15 cellular contexts compared by ENCODE assay signal in the genomic region with DNA sequence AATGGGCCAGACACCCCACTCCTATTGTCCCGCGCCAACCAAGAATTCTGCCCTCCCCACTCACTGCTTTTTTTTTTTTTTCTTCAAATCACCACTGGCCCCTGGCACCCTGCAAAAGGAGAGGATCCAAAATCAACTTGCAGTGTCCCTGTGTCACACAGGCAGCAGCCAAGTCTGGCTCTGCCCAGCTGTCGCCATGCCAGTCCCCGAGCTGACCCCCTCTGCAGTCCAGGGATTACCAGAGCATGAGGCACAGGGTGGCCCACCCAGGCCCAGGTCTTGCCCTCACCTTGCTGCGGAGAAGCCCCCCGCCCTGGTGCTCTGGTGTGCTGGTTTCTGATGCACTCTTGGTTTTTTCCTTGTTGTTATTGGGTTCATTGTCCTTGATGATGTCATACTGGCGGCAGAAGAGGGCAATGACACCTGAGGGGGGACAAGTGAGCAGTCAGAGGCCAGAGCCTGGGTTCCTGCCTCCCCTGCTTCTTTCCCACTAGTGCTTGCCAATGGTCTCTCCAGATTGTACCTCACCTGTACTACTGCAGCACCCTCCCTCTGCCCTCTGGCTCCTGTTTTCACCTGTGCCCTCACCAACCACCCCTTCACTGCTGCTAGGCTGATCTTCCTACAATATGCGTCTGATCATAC. TPM values are rescaled to one million over a fixed set of nuclear protein-coding genes. Genes with fewer than 3 reads are reported as not detected.
A peak's percentile ranks its signal among the peaks of the same experiment; 100 is the strongest.
DNase-seq lines count a peak whose midpoint lies in the region; ATAC-seq and TF ChIP-seq lines count a peak whose summit lies in the region.
"Had no signal": no experiment of that assay in that cellular context is flagged by ENCODE, and none has a peak within 500 bp of the region (broad histone marks: within the 10 kb centered on the region; RNA-seq: fewer than 3 reads in every experiment).

No MANE protein-coding gene starts in this region.

- H3K4me1 Mint-ChIP-seq in neural progenitor cell = peaks cover 35% of the 10 kb centered on the region

- peaks cover 8% of the 10 kb centered on the region for H3F3A ChIP-seq in neural progenitor cell (ENCODE audit: low read depth)

- H3K27me3 ChIP-seq in OCI-LY3 (ENCODE audit: low read depth, low read length) (no peaks in the 10 kb centered on the region), dorsolateral prefrontal cortex (no peaks in the 10 kb centered on the region), left ventricle myocardium inferior (ENCODE audit: low read depth) (no peaks in the 10 kb centered on the region), neural progenitor cell (peaks cover 4% of the 10 kb centered on the region), tibial nerve (no peaks in the 10 kb centered on the region)

- H3K79me2 ChIP-seq in OCI-LY3 (ENCODE audit: low read length) (no peaks in the 10 kb centered on the region), neural progenitor cell (ENCODE audit: low read depth) (no peaks in the 10 kb centered on the region)

- H2AFZ ChIP-seq in OCI-LY3 (ENCODE audit: low read depth, low read length) = no peak overlapping the region
- no peak overlapping the region for H2AFZ ChIP-seq in neural progenitor cell (replicated peaks)
- H2AFZ ChIP-seq: PC-9 had no signal

- H3K9me3 ChIP-seq in OCI-LY3 (ENCODE audit: insufficient read depth, low read length) = no peaks in the 10 kb centered on the region
- H3K9me3 ChIP-seq in left ventricle myocardium inferior (replicated peaks) = no peaks in the 10 kb centered on the region
- no peaks in the 10 kb centered on the region for H3K9me3 ChIP-seq in neural progenitor cell (ENCODE audit: low read depth)
- no peaks in the 10 kb centered on the region for H3K9me3 ChIP-seq in tibial nerve
- H3K9me3 ChIP-seq: A549, Caco-2 had no signal

- H3K36me3 ChIP-seq in OCI-LY3 (replicated peaks; ENCODE audit: low read depth, low read length) (no peaks in the 10 kb centered on the region), left ventricle myocardium inferior (peaks cover 34% of the 10 kb centered on the region), neural progenitor cell (no peaks in the 10 kb centered on the region), tibial nerve (peaks cover 0 to 81% (median 0%) of the 10 kb centered on the region in 3 donors)

- TF ChIP-seq POLR2A in tibial nerve (IDR thresholded peaks at IDR 0.05) = no peak

- peaks cover 19% of the 10 kb centered on the region for H3K36me3 Mint-ChIP-seq in neural progenitor cell

- DNase-seq in dorsolateral prefrontal cortex = no peak
- DNase-seq in left ventricle myocardium inferior = no peak
- DNase-seq in neural progenitor cell (ENCODE audit: low spot score) = no peak
- no peak for DNase-seq in tibial nerve (ENCODE audit: low spot score in 2 of 2)
- DNase-seq in NCI-H226 = no peak
- DNase-seq in NCI-H345 treated with DMSO at 0.1 percent for 48 hours (lab: John Stamatoyannopoulos, UW; ENCODE audit: unreplicated experiment) = no peak
- DNase-seq: AML-193, Caco-2, HCEC 1CT, NCI-H1436 treated with DMSO at 0.1 percent for 48 hours, NCI-H2081, PC-9 had no signal

- ATAC-seq in GM18502 (IDR thresholded peaks at IDR 0.05; ENCODE audit: poor library complexity, unreplicated experiment) = no peak
- ATAC-seq: A549 had no signal

- no peaks in the 10 kb centered on the region for H4K20me1 ChIP-seq in OCI-LY3 (ENCODE audit: insufficient read depth, low read length)
- no peaks in the 10 kb centered on the region for H4K20me1 ChIP-seq in neural progenitor cell (ENCODE audit: low read depth)

- 91 to 96% methylated on average over 8 of the region's 8 CpGs for WGBS in tibial nerve, 2 donors

- H3K4me2 ChIP-seq in OCI-LY3 (ENCODE audit: low read length) = no peak overlapping the region
- H3K4me2 ChIP-seq in neural progenitor cell = no peak overlapping the region
- H3K4me2 ChIP-seq: A549, PC-9 had no signal

- peak overlapping the region; percentile 31; the same call in 1 of the 2 replicates for H3K27ac ChIP-seq in OCI-LY3 (ENCODE audit: low read length)
- peak overlapping the region in 41 of 59 donors; percentile 14 to 84 (median 58) for H3K27ac ChIP-seq in dorsolateral prefrontal cortex
- H3K27ac ChIP-seq in left ventricle myocardium inferior (replicated peaks) = peak overlapping the region; percentile 67
- no peak overlapping the region for H3K27ac ChIP-seq in neural progenitor cell
- no peak overlapping the region for H3K27ac ChIP-seq in tibial nerve
- H3K27ac ChIP-seq: A549, PC-9 had no signal

- H3K9me3 Mint-ChIP-seq in neural progenitor cell = no peaks in the 10 kb centered on the region

- peaks cover 5% of the 10 kb centered on the region for H3K27me3 Mint-ChIP-seq in neural progenitor cell (ENCODE audit: insufficient read depth, low read depth)

- H3K4me3 Mint-ChIP-seq in neural progenitor cell = no peak overlapping the region

- H3K27ac Mint-ChIP-seq in neural progenitor cell = peak overlapping the region; percentile 88

- H3K9ac ChIP-seq in OCI-LY3 (ENCODE audit: low read length) (no peak overlapping the region), neural progenitor cell (no peak overlapping the region)

- intact Hi-C loops in dorsolateral prefrontal cortex (cut with DNase I) = no loop called here
- intact Hi-C loops in left ventricle myocardium inferior (cut with micrococcal nuclease) = no loop called here

- TF ChIP-seq CTCF in OCI-LY3 (IDR thresholded peaks at IDR 0.05; ENCODE audit: low read depth, low read length) (no peak), dorsolateral prefrontal cortex (IDR thresholded peaks at IDR 0.05 in 54 of 56, conservative IDR thresholded peaks at IDR 0.05 in 2 of 56; ENCODE audit: low read depth in 1 of 56, partially characterized antibody in 56 of 56) (no peak), left ventricle myocardium inferior (IDR thresholded peaks at IDR 0.05; ENCODE audit: borderline replicate concordance) (no peak), neural progenitor cell (IDR thresholded peaks at IDR 0.05) (no peak), tibial nerve (IDR thresholded peaks at IDR 0.05) (no peak)

- H3K4me1 ChIP-seq in OCI-LY3 (ENCODE audit: low read length) = peaks cover 11% of the 10 kb centered on the region
- H3K4me1 ChIP-seq in left ventricle myocardium inferior = peaks cover 52% of the 10 kb centered on the region
- H3K4me1 ChIP-seq in neural progenitor cell = peaks cover 4% of the 10 kb centered on the region
- H3K4me1 ChIP-seq in tibial nerve = peaks cover 0 to 7% (median 0%) of the 10 kb centered on the region in 4 donors
- H3K4me1 ChIP-seq: A549, Caco-2 had no signal

- H3K4me3 ChIP-seq in OCI-LY3 (ENCODE audit: low read length) (no peak overlapping the region), dorsolateral prefrontal cortex (no peak overlapping the region), left ventricle myocardium inferior (no peak overlapping the region), neural progenitor cell (no peak overlapping the region), tibial nerve (no peak overlapping the region)
- H3K4me3 ChIP-seq: A549, PC-9 had no signal

- no peak for TF ChIP-seq EP300 in tibial nerve (IDR thresholded peaks at IDR 0.05)

RNA-seq across cellular contexts. Expression of a gene that starts 6.2 kb away (rescaled TPM):
- total RNA-seq in dorsolateral prefrontal cortex (10 to 100 TPM in 119 of 120 experiments, 1 to 10 TPM in 1; 5.1 to 60.1 (median 32.9) TPM), left ventricle myocardium inferior (105 TPM), neural progenitor cell (ENCODE audit: low replicate concordance) (9.6 and 21.4 TPM in 2 replicates), tibial nerve (under 1 TPM in 1 of 4 donors, not detected in 3; 0.21 TPM)
- total RNA-seq: PC-9 had no signal

RNA-seq across cellular contexts. Expression of a gene that starts 21.8 kb away (rescaled TPM):
- 100 to 1,000 TPM in 115 of 120 experiments, 10 to 100 TPM in 5; 50.4 to 310 (median 190) TPM for total RNA-seq in dorsolateral prefrontal cortex
- total RNA-seq in left ventricle myocardium inferior = not detected
- total RNA-seq in neural progenitor cell (ENCODE audit: low replicate concordance) = 1.0 TPM in 1 of 2 replicates, not detected in the other
- total RNA-seq in tibial nerve = not detected
- total RNA-seq: Caco-2, PC-9 had no signal

RNA-seq across cellular contexts. Expression of a gene that starts 36.7 kb away (rescaled TPM):
- 10 to 100 TPM; 16.8 to 69.5 (median 35.8) TPM for total RNA-seq in dorsolateral prefrontal cortex
- total RNA-seq in left ventricle myocardium inferior = 14.2 TPM
- 13.5 and 14.5 TPM in 2 replicates for total RNA-seq in neural progenitor cell (ENCODE audit: low replicate concordance)
- total RNA-seq in tibial nerve = 10 to 100 TPM; 13.1 to 41.4 (median 26.3) TPM

RNA-seq across cellular contexts. Expression of a gene that starts 47.0 kb away (rescaled TPM):
- total RNA-seq in dorsolateral prefrontal cortex = 10 to 100 TPM; 26.9 to 75.5 (median 43.2) TPM
- total RNA-seq in left ventricle myocardium inferior = 11.1 TPM
- total RNA-seq in neural progenitor cell (ENCODE audit: low replicate concordance) = 72.9 and 107 TPM in 2 replicates
- total RNA-seq in tibial nerve = 10 to 100 TPM; 24.0 to 55.5 (median 33.4) TPM

RNA-seq across cellular contexts. Expression of a gene that starts 47.3 kb away (rescaled TPM):
- total RNA-seq in dorsolateral prefrontal cortex (100 to 1,000 TPM in 107 of 120 experiments, 10 to 100 TPM in 13; 66.2 to 170 (median 126) TPM), left ventricle myocardium inferior (35.5 TPM), neural progenitor cell (ENCODE audit: low replicate concordance) (38.2 and 61.5 TPM in 2 replicates), tibial nerve (10 to 100 TPM; 29.0 to 80.7 (median 50.2) TPM)

Comparison
In these comparisons a context has a peak if more than half of its experiments do, and no peak if none do; other contexts are left out.
1. H3K27ac ChIP-seq: peak in OCI-LY3 (single experiment), dorsolateral prefrontal cortex (41 of 59) and left ventricle myocardium inferior (single experiment); none in neural progenitor cell (single experiment) and tibial nerve (0 of 4).
2. RNA of a gene that starts 21.8 kb away (total RNA-seq): 50.4 to 310 TPM in dorsolateral prefrontal cortex; not detected in left ventricle myocardium inferior (single experiment), 1.0 TPM in neural progenitor cell and not detected in tibial nerve; every median in the first group is over 10 times any median in the second.